In the genomic region with DNA sequence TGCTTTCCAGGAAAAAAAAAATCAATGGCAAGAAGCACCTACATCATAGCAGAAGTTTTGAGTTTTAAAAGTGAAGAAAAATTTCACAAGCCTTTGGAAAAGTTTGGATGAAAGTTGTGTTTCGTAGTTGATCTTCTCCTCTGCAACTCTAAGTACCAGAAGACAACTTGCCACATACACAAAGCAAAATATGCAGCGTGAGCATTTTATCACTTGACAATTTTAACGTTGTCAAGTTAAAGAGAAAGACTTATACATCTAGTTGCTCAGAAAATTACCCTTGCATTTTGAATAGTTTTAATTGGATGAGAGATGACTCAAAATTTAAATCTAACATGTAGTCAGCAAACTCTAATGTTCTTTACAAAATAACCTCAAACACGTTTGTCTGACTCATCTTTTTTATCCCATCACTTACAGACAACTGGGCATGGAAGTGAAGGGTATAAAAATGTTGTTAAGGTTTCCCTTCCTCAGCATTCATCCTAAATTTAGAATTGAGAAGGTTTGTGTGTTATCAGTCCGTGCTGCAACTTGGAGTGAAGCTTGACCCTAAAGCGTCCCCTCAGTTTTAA, we compare ENCODE assay signal across 17 cellular contexts.
DNase-seq lines count a peak whose midpoint lies in the region; ATAC-seq and TF ChIP-seq lines count a peak whose summit lies in the region.
"Had no signal": no experiment of that assay in that cellular context is flagged by ENCODE, and none has a peak within 500 bp of the region (broad histone marks: within the 10 kb centered on the region; RNA-seq: fewer than 3 reads in every experiment).

No MANE protein-coding gene starts in this region.

- DNase-seq in EH (ENCODE audit: low read depth) (peak; percentile 16), HFF-Myc (ENCODE audit: extremely low read depth, low read depth) (peak; percentile 9), adipocyte (ENCODE audit: low read depth) (peak; percentile 9), fibroblast of peridontal ligament (ENCODE audit: extremely low read depth) (peak; percentile 15), NCI-H446 treated with DMSO at 0.1 percent for 48 hours (lab: John Stamatoyannopoulos, UW) (no peak), chondrocyte (ENCODE audit: low spot score) (no peak), NCI-H1417 treated with DMSO at 0.1 percent for 48 hours (lab: John Stamatoyannopoulos, UW) (no peak)
- DNase-seq: BE2C; CD4-positive, alpha-beta memory T cell; NCI-H146; NCI-H2081 treated with DMSO at 0.1 percent for 48 hours; NCI-H2227 treated with DMSO at 0.1 percent for 48 hours; NCI-H526 treated with DMSO at 0.1 percent for 48 hours; NK-92 treated with Interleukin-12 subunit alpha and Interleukin-12 subunit beta, amount 100 ng/mL, for 24 hours; PC-3 had no signal

- no peaks in the 10 kb centered on the region for H3K36me3 Mint-ChIP-seq in chondrocyte (ENCODE audit: low read depth)
- H3K36me3 Mint-ChIP-seq: CD4-positive, alpha-beta memory T cell; IgD-negative memory B cell had no signal

- H3K4me1 ChIP-seq in adipocyte (ENCODE audit: control insufficient read depth, insufficient read depth, low read length) = peaks cover 8% of the 10 kb centered on the region
- H3K4me1 ChIP-seq: BE2C had no signal

- no peak overlapping the region for H3K4me3 Mint-ChIP-seq in chondrocyte (ENCODE audit: unreplicated experiment)
- H3K4me3 Mint-ChIP-seq: CD4-positive, alpha-beta memory T cell; IgD-negative memory B cell had no signal

- no peak overlapping the region for H3K27ac Mint-ChIP-seq in chondrocyte (ENCODE audit: unreplicated experiment)
- H3K27ac Mint-ChIP-seq: CD4-positive, alpha-beta memory T cell; IgD-negative memory B cell had no signal

- no peaks in the 10 kb centered on the region for H3K27me3 ChIP-seq in adipocyte (replicated peaks; ENCODE audit: control insufficient read depth, insufficient read depth, low read length)
- H3K27me3 ChIP-seq: BE2C had no signal

- H3K4me3 ChIP-seq in HFF-Myc (replicated peaks; ENCODE audit: low read depth, low read length) = no peak overlapping the region
- H3K4me3 ChIP-seq in adipocyte (ENCODE audit: low read length) = no peak overlapping the region

- no peak for TF ChIP-seq CTCF in HFF-Myc (IDR thresholded peaks at IDR 0.05; ENCODE audit: low read depth, low read length, missing control alignments)
- TF ChIP-seq CTCF in chondrocyte (IDR thresholded peaks at IDR 0.05) = no peak

- H3K9me3 Mint-ChIP-seq in chondrocyte (ENCODE audit: low read depth) = peaks cover 2% of the 10 kb centered on the region

- no peaks in the 10 kb centered on the region for H3K36me3 ChIP-seq in adipocyte (ENCODE audit: control insufficient read depth, insufficient read depth, low read length, severe bottlenecking)
- H3K36me3 ChIP-seq: BE2C had no signal

- ATAC-seq in HG03521 (IDR thresholded peaks at IDR 0.05; ENCODE audit: unreplicated experiment) = no peak
- ATAC-seq: PC-3 had no signal

- H3K9ac ChIP-seq in adipocyte (ENCODE audit: low read length) = no peak overlapping the region

- H3K4me1 Mint-ChIP-seq in chondrocyte (ENCODE audit: low read depth) = no peaks in the 10 kb centered on the region
- H3K4me1 Mint-ChIP-seq: CD4-positive, alpha-beta memory T cell; IgD-negative memory B cell had no signal

- H3K27me3 Mint-ChIP-seq in chondrocyte (ENCODE audit: low read depth) = no peaks in the 10 kb centered on the region
- H3K27me3 Mint-ChIP-seq: CD4-positive, alpha-beta memory T cell; IgD-negative memory B cell had no signal

- no peaks in the 10 kb centered on the region for H3K9me3 ChIP-seq in adipocyte (ENCODE audit: control insufficient read depth, low read length)
- H3K9me3 ChIP-seq: BE2C had no signal

Comparison
In these comparisons a context has a peak if more than half of its experiments do, and no peak if none do; other contexts are left out.
1. DNase-seq: peak in EH (single experiment), HFF-Myc (single experiment), adipocyte (single experiment) and fibroblast of peridontal ligament (single experiment); none in NCI-H446 treated with DMSO at 0.1 percent for 48 hours (single experiment), chondrocyte (single experiment) and NCI-H1417 treated with DMSO at 0.1 percent for 48 hours (single experiment).